ENCODE assay signal across 8 cellular contexts in genomic region chr12:67650127-67650495, GRCh38. TPM values are rescaled to one million over a fixed set of nuclear protein-coding genes. Genes with fewer than 3 reads are reported as not detected.
DNase-seq lines count a peak whose midpoint lies in the region; ATAC-seq and TF ChIP-seq lines count a peak whose summit lies in the region.

No MANE protein-coding gene starts in this region.

- H3K4me3 Mint-ChIP-seq in activated naive CD4-positive, alpha-beta T cell treated with anti-CD3 and anti-CD28 coated beads, Interleukin-2, amount 50 U/mL, for 24 hours = peak overlapping the region; percentile 99

- H3K4me2 ChIP-seq in BLaER1 = peak overlapping the region; percentile 91

- peaks cover 10% of the 10 kb centered on the region for H3K36me3 Mint-ChIP-seq in activated naive CD4-positive, alpha-beta T cell treated with anti-CD3 and anti-CD28 coated beads, Interleukin-2, amount 50 U/mL, for 24 hours

- peak overlapping the region; percentile 100 for H3K4me3 ChIP-seq in BLaER1
- peak overlapping the region; percentile 81 for H3K4me3 ChIP-seq in retinal pigment epithelial cell (ENCODE audit: low read length)

- H3K27me3 ChIP-seq in BLaER1 = no peaks in the 10 kb centered on the region

- intact Hi-C loops in left cardiac atrium (cut with DNase I) = loop anchor here in 1 of 2 donors (5.0 to 10.0 kb wide), 3 partner anchors 62 to 208 kb away; no protein-coding TSS in a partner anchor

- H4K20me1 ChIP-seq in BLaER1 = peaks cover 53% of the 10 kb centered on the region

- no peak for TF ChIP-seq CTCF in retinal pigment epithelial cell (conservative IDR thresholded peaks at IDR 0.05; ENCODE audit: low read depth, low read length)

- H3K4me1 Mint-ChIP-seq in activated naive CD4-positive, alpha-beta T cell treated with anti-CD3 and anti-CD28 coated beads, Interleukin-2, amount 50 U/mL, for 24 hours = peaks cover 60% of the 10 kb centered on the region

- no peaks in the 10 kb centered on the region for H3K9me3 ChIP-seq in BLaER1

- H3K9me3 Mint-ChIP-seq in activated naive CD4-positive, alpha-beta T cell treated with anti-CD3 and anti-CD28 coated beads, Interleukin-2, amount 50 U/mL, for 24 hours = no peaks in the 10 kb centered on the region

- peak overlapping the region; percentile 97 for H3K27ac Mint-ChIP-seq in activated naive CD4-positive, alpha-beta T cell treated with anti-CD3 and anti-CD28 coated beads, Interleukin-2, amount 50 U/mL, for 24 hours

- peak overlapping the region; percentile 99 for H3K27ac ChIP-seq in BLaER1

- H3K36me3 ChIP-seq in BLaER1 = peaks cover 25% of the 10 kb centered on the region

- no peaks in the 10 kb centered on the region for H3K27me3 Mint-ChIP-seq in activated naive CD4-positive, alpha-beta T cell treated with anti-CD3 and anti-CD28 coated beads, Interleukin-2, amount 50 U/mL, for 24 hours

- peak overlapping the region; percentile 99 for H3K9ac ChIP-seq in BLaER1

- peaks cover 37% of the 10 kb centered on the region for H3K4me1 ChIP-seq in BLaER1

- peak; percentile 13 to 21 for ATAC-seq in left cardiac atrium
- no peak for ATAC-seq in HG02678 (IDR thresholded peaks at IDR 0.05; ENCODE audit: unreplicated experiment)
- no peak for ATAC-seq in esophagus mucosa
- no peak for ATAC-seq in HG03460 (IDR thresholded peaks at IDR 0.05; ENCODE audit: unreplicated experiment)

- DNase-seq in HuH-7 (ENCODE audit: low spot score) = peak; percentile 40
- DNase-seq in left cardiac atrium = peak; percentile 52
- DNase-seq in retinal pigment epithelial cell (ENCODE audit: low read depth) = no peak

RNA-seq across cellular contexts. Expression of gene DYRK2, which starts 1.6 kb away (rescaled TPM):
- total RNA-seq in left cardiac atrium = 10 to 100 TPM; 61.7 to 67.4 TPM
- 13.5 TPM for total RNA-seq in esophagus mucosa

Comparison
In these comparisons a context has a peak if more than half of its experiments do, and no peak if none do; other contexts are left out.
1. ATAC-seq: peak in left cardiac atrium (2 of 2); none in HG02678 (single experiment), esophagus mucosa (single experiment) and HG03460 (single experiment).